ENCODE assay signal across 16 cellular contexts in the genomic region with DNA sequence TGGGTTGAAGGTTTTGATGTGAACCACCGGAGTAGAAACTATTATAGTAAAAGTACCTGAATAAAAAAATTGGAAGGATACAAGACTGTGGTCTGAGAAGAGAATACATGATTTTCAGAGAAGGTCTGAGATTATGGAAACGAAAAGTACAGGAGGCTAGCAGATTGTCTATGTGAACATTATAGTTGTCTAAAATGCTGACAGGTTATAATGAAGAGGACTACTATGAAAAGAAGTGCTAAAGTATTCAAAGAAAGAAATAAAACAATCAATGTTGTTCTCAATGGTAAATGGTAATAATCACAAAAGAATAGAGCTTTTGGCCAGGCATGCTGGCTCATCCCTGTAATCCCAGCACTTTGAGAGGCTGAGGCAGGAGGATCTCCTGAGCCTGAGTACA. TPM values are rescaled to one million over a fixed set of nuclear protein-coding genes. Genes with fewer than 3 reads are reported as not detected.
DNase-seq lines count a peak whose midpoint lies in the region; ATAC-seq and TF ChIP-seq lines count a peak whose summit lies in the region.
"Had no signal": no experiment of that assay in that cellular context is flagged by ENCODE, and none has a peak within 500 bp of the region (broad histone marks: within the 10 kb centered on the region; RNA-seq: fewer than 3 reads in every experiment).

No MANE protein-coding gene starts in this region.

- no peak for DNase-seq in MCF 10A (ENCODE audit: unreplicated experiment)
- no peak for DNase-seq in mammary epithelial cell
- DNase-seq in IMR-90 = no peak
- no peak for DNase-seq in effector memory CD8-positive, alpha-beta T cell
- DNase-seq in endothelial cell (ENCODE audit: low spot score) = no peak
- no peak for DNase-seq in WERI-Rb-1
- DNase-seq in upper lobe of left lung = no peak
- DNase-seq: BE2C; CD4-positive, alpha-beta memory T cell; COR-L47; DMS153; DMS79 treated with DMSO at 0.1 percent for 48 hours; EL; H9 had no signal

- TF ChIP-seq POLR2A in IMR-90 (IDR thresholded peaks at IDR 0.05; ENCODE audit: low read depth, low read length) = no peak
- TF ChIP-seq POLR2A in upper lobe of left lung (IDR thresholded peaks at IDR 0.05) = no peak

- no peak overlapping the region for H3K4me3 Mint-ChIP-seq in MCF 10A (ENCODE audit: unreplicated experiment)
- no peak overlapping the region for H3K4me3 Mint-ChIP-seq in effector memory CD8-positive, alpha-beta T cell
- no peak overlapping the region for H3K4me3 Mint-ChIP-seq in endothelial cell (ENCODE audit: unreplicated experiment)
- H3K4me3 Mint-ChIP-seq: CD4-positive, alpha-beta memory T cell; GM23338; H9 had no signal

- H4K91ac ChIP-seq in IMR-90 (ENCODE audit: insufficient read depth, low read depth, low read length) = no peak overlapping the region

- no peaks in the 10 kb centered on the region for H3K4me1 ChIP-seq in mammary epithelial cell (ENCODE audit: insufficient read depth, low read length)
- no peaks in the 10 kb centered on the region for H3K4me1 ChIP-seq in IMR-90 (ENCODE audit: control insufficient read depth, insufficient read depth, low read length)
- peaks cover 0 to 4% (median 0%) of the 10 kb centered on the region in 4 donors for H3K4me1 ChIP-seq in upper lobe of left lung
- H3K4me1 ChIP-seq: BE2C had no signal

- no peak overlapping the region for H3K23ac ChIP-seq in IMR-90 (ENCODE audit: low read depth, low read length)

- H2BK120ac ChIP-seq in IMR-90 (ENCODE audit: low read depth, low read length) = no peak overlapping the region

- POLR2A ChIA-PET in MCF 10A (lab: Yijun Ruan, JAX) (interaction anchor here (0.7 kb wide), 1 partner anchor 25 kb away, joined by 3 read pairs; no protein-coding TSS in a partner anchor), IMR-90 (lab: Charles Lee; ENCODE audit: unreplicated experiment) (interaction anchor here (0.6 kb wide), 1 partner anchor 451 kb away, joined by 4 read pairs; no protein-coding TSS in a partner anchor)

- H3K27ac Mint-ChIP-seq in MCF 10A (ENCODE audit: low read depth, unreplicated experiment) (peak overlapping the region; percentile 14), endothelial cell (ENCODE audit: unreplicated experiment) (no peak overlapping the region)
- H3K27ac Mint-ChIP-seq in effector memory CD8-positive, alpha-beta T cell = peak overlapping the region; percentile 41 to 83
- H3K27ac Mint-ChIP-seq: GM23338, H9 had no signal

- H3K27me3 ChIP-seq in mammary epithelial cell (ENCODE audit: insufficient read depth, low read length) = no peaks in the 10 kb centered on the region
- H3K27me3 ChIP-seq in IMR-90 (ENCODE audit: control insufficient read depth, insufficient read depth, low read length) = no peaks in the 10 kb centered on the region
- H3K27me3 ChIP-seq in WERI-Rb-1 (ENCODE audit: insufficient read depth, low read depth, severe bottlenecking) = no peaks in the 10 kb centered on the region
- no peaks in the 10 kb centered on the region for H3K27me3 ChIP-seq in upper lobe of left lung
- H3K27me3 ChIP-seq: BE2C had no signal

- no peaks in the 10 kb centered on the region for H4K20me1 ChIP-seq in mammary epithelial cell (ENCODE audit: insufficient read depth, low read length)
- H4K20me1 ChIP-seq in IMR-90 (ENCODE audit: insufficient read depth, low read length) = peaks cover 31% of the 10 kb centered on the region

- H3K4me3 ChIP-seq in mammary epithelial cell (replicated peaks in 1 of 3; ENCODE audit: insufficient read depth in 1 of 3, low read depth in 2 of 3, low read length in 3 of 3) (no peak overlapping the region), IMR-90 (ENCODE audit: insufficient read depth, low read depth, low read length) (no peak overlapping the region), WERI-Rb-1 (ENCODE audit: low read depth, low read length) (no peak overlapping the region), upper lobe of left lung (no peak overlapping the region)
- H3K4me3 ChIP-seq: GM23338 had no signal

- no peak overlapping the region for H2BK15ac ChIP-seq in IMR-90 (ENCODE audit: low read depth, low read length)

- H3K9me3 ChIP-seq in mammary epithelial cell (replicated peaks; ENCODE audit: insufficient read depth, low read length) (no peaks in the 10 kb centered on the region), IMR-90 (ENCODE audit: control insufficient read depth, insufficient read depth, low read length) (no peaks in the 10 kb centered on the region), WERI-Rb-1 (ENCODE audit: severe bottlenecking) (no peaks in the 10 kb centered on the region), upper lobe of left lung (no peaks in the 10 kb centered on the region)
- H3K9me3 ChIP-seq: BE2C had no signal

- peaks cover 10% of the 10 kb centered on the region for H3K4me1 Mint-ChIP-seq in MCF 10A (ENCODE audit: insufficient read depth, unreplicated experiment)
- peaks cover 14 to 33% of the 10 kb centered on the region in 2 donors for H3K4me1 Mint-ChIP-seq in effector memory CD8-positive, alpha-beta T cell (ENCODE audit: low read depth in 2 of 2)
- no peaks in the 10 kb centered on the region for H3K4me1 Mint-ChIP-seq in endothelial cell (ENCODE audit: unreplicated experiment)

- no peak overlapping the region for H3K14ac ChIP-seq in IMR-90 (replicated peaks; ENCODE audit: low read depth, low read length)

- TF ChIP-seq CTCF in MCF 10A (IDR thresholded peaks at IDR 0.05; ENCODE audit: unreplicated experiment) (no peak), mammary epithelial cell (conservative IDR thresholded peaks at IDR 0.05 in 1 of 2, IDR thresholded peaks at IDR 0.05 in 1 of 2; ENCODE audit: extremely low read depth in 1 of 2, insufficient read depth in 1 of 2, low read depth in 1 of 2, low read length in 2 of 2) (no peak), IMR-90 (conservative IDR thresholded peaks at IDR 0.05; ENCODE audit: low read depth, low read length) (no peak), endothelial cell (IDR thresholded peaks at IDR 0.05; ENCODE audit: unreplicated experiment) (no peak), WERI-Rb-1 (IDR thresholded peaks at IDR 0.05; ENCODE audit: low read depth, low read length) (no peak), upper lobe of left lung (IDR thresholded peaks at IDR 0.05) (no peak)

- H3K27ac ChIP-seq in mammary epithelial cell (ENCODE audit: insufficient read depth, low read depth, low read length) = no peak overlapping the region
- no peak overlapping the region for H3K27ac ChIP-seq in IMR-90 (ENCODE audit: insufficient read depth, low read length)
- no peak overlapping the region for H3K27ac ChIP-seq in WERI-Rb-1
- H3K27ac ChIP-seq in upper lobe of left lung = no peak overlapping the region
- H3K27ac ChIP-seq: C4-2B had no signal

- no peak overlapping the region for H2BK20ac ChIP-seq in IMR-90 (ENCODE audit: low read depth, low read length)

- WGBS in mammary epithelial cell (ENCODE audit: low coverage, missing lambda C conversion rate) = 98% methylated on average over 2 of the region's 2 CpGs
- whole genome bisulfite sequencing in IMR-90 (ENCODE audit: extremely low coverage in 2 of 2, insufficient read length in 1 of 2), 2 experiments = 100% methylated on average over 1 of the region's 2 CpGs; no CpG with 5 or more reads in 1 of the 2 experiments
- 89 to 95% methylated on average over 2 of the region's 2 CpGs for WGBS in upper lobe of left lung, 2 donors

- peaks cover 11 to 47% of the 10 kb centered on the region in 2 experiments for H3K79me1 ChIP-seq in IMR-90 (ENCODE audit: low read depth in 1 of 2, low read length in 2 of 2)

- H3K9me3 Mint-ChIP-seq in MCF 10A (ENCODE audit: unreplicated experiment) (no peaks in the 10 kb centered on the region), endothelial cell (ENCODE audit: unreplicated experiment) (no peaks in the 10 kb centered on the region)
- H3K9me3 Mint-ChIP-seq in effector memory CD8-positive, alpha-beta T cell = no peaks in the 10 kb centered on the region
- H3K9me3 Mint-ChIP-seq: CD4-positive, alpha-beta memory T cell; GM23338; H9 had no signal

- peaks cover 9% of the 10 kb centered on the region for H3K36me3 ChIP-seq in mammary epithelial cell (ENCODE audit: insufficient read depth, low read length)
- H3K36me3 ChIP-seq in IMR-90 (ENCODE audit: control insufficient read depth, insufficient read depth, low read length) = peaks cover 7% of the 10 kb centered on the region; the same call in 1 of the 2 replicates
- no peaks in the 10 kb centered on the region for H3K36me3 ChIP-seq in WERI-Rb-1
- peaks cover 0 to 12% (median 2%) of the 10 kb centered on the region in 4 donors for H3K36me3 ChIP-seq in upper lobe of left lung

- ATAC-seq in IMR-90 (ENCODE audit: low read depth) (no peak), upper lobe of left lung (ENCODE audit: low FRiP score in 2 of 2) (no peak)
- no peak for ATAC-seq in effector memory CD8-positive, alpha-beta T cell (replicated peaks)
- ATAC-seq: GM23338 had no signal

- H3K56ac ChIP-seq in IMR-90 (ENCODE audit: extremely low read depth, insufficient read depth, low read length) = no peak overlapping the region

- H2AK9ac ChIP-seq in IMR-90 (replicated peaks; ENCODE audit: low read depth, low read length, poor library complexity) = no peak overlapping the region

- TF ChIP-seq EP300 in upper lobe of left lung (IDR thresholded peaks at IDR 0.05) = no peak

- no peak for TF ChIP-seq RAD21 in IMR-90 (IDR thresholded peaks at IDR 0.05; ENCODE audit: low read length)

- H2AK5ac ChIP-seq in IMR-90 (ENCODE audit: low read depth, low read length) = no peak overlapping the region

- H3K4me2 ChIP-seq in mammary epithelial cell (ENCODE audit: insufficient read depth, low read depth, low read length) (no peak overlapping the region), IMR-90 (ENCODE audit: low read depth, low read length) (no peak overlapping the region)
- H3K4me2 ChIP-seq: GM23338 had no signal

- peaks cover 2% of the 10 kb centered on the region; the same call in 1 of the 2 replicates for H3K9me1 ChIP-seq in IMR-90 (ENCODE audit: insufficient read depth, low read length)

- no peak overlapping the region for H4K5ac ChIP-seq in IMR-90 (ENCODE audit: low read depth, low read length)

- dilution Hi-C loops in mammary epithelial cell (cut with HindIII; ENCODE audit: low sequenced_read_pairs) (no loop called here), IMR-90 (cut with HindIII; ENCODE audit: low sequenced_read_pairs, unreplicated experiment) (no loop called here)

- H3K27me3 Mint-ChIP-seq in MCF 10A (ENCODE audit: insufficient read depth, unreplicated experiment) = no peaks in the 10 kb centered on the region
- no peaks in the 10 kb centered on the region for H3K27me3 Mint-ChIP-seq in effector memory CD8-positive, alpha-beta T cell
- peaks cover 2% of the 10 kb centered on the region for H3K27me3 Mint-ChIP-seq in endothelial cell (ENCODE audit: unreplicated experiment)
- H3K27me3 Mint-ChIP-seq: CD4-positive, alpha-beta memory T cell had no signal

- H3K36me3 Mint-ChIP-seq in MCF 10A (ENCODE audit: insufficient read depth, unreplicated experiment) = peaks cover 59% of the 10 kb centered on the region
- peaks cover 31% of the 10 kb centered on the region for H3K36me3 Mint-ChIP-seq in effector memory CD8-positive, alpha-beta T cell (ENCODE audit: insufficient read depth)
- H3K36me3 Mint-ChIP-seq in endothelial cell (ENCODE audit: low read depth, unreplicated experiment) = peaks cover 15% of the 10 kb centered on the region

- H2AFZ ChIP-seq in mammary epithelial cell (ENCODE audit: low read depth, low read length) = no peak overlapping the region
- no peak overlapping the region for H2AFZ ChIP-seq in IMR-90 (replicated peaks; ENCODE audit: low read length, poor library complexity)
- H2AFZ ChIP-seq: GM23338 had no signal

- in situ Hi-C loops in mammary epithelial cell (cut with MboI; ENCODE audit: low sequenced_read_pairs in 2 of 2) = no loop called here
- in situ Hi-C loops in IMR-90 (cut with MboI; ENCODE audit: low sequenced_read_pairs) = no loop called here

- intact Hi-C loops in MCF 10A (cut with micrococcal nuclease) (no loop called here), mammary epithelial cell (cut with micrococcal nuclease) (no loop called here), IMR-90 (cut with micrococcal nuclease) (no loop called here)

- no peak overlapping the region for H2BK5ac ChIP-seq in IMR-90 (ENCODE audit: low read depth, low read length, poor library complexity, severe bottlenecking)

- no peak overlapping the region for H3K18ac ChIP-seq in IMR-90 (ENCODE audit: low read depth, low read length)

- BruUV-seq in MCF 10A (replicated peaks; lab: Mats Ljungman, UMichigan) (no TSS peak), mammary epithelial cell (replicated peaks; lab: Mats Ljungman, UMichigan) (no TSS peak), IMR-90 (replicated peaks; lab: Mats Ljungman, UMichigan) (no TSS peak)

- H4K8ac ChIP-seq in IMR-90 (ENCODE audit: low read depth in 2 of 2, low read length in 2 of 2) = no peak overlapping the region

- peaks cover 67% of the 10 kb centered on the region for H3K79me2 ChIP-seq in mammary epithelial cell (ENCODE audit: insufficient read depth, low read length)

- H3K4ac ChIP-seq in IMR-90 (ENCODE audit: low read depth, low read length) = no peak overlapping the region

- CTCF ChIA-PET in MCF 10A (lab: Yijun Ruan, JAX) = interaction anchor here (0.6 kb wide), 1 partner anchor 47 kb away, joined by 3 read pairs; no protein-coding TSS in a partner anchor
- CTCF ChIA-PET in mammary epithelial cell (lab: Charles Lee; ENCODE audit: low non-redundant PET) = no interaction called here
- CTCF ChIA-PET in IMR-90 (lab: Yijun Ruan, JAX) = no interaction called here

- H3K9ac ChIP-seq in mammary epithelial cell (ENCODE audit: insufficient read depth, low read length) = no peak overlapping the region
- no peak overlapping the region for H3K9ac ChIP-seq in IMR-90 (ENCODE audit: low read depth, low read length)

RNA-seq across cellular contexts. Expression of a gene that starts 34.0 kb away (rescaled TPM):
- 170 and 172 TPM in 2 replicates for total RNA-seq in MCF 10A (2022)
- total RNA-seq in mammary epithelial cell = 100 to 1,000 TPM; 189 to 218 TPM
- 127 TPM for polyA plus RNA-seq in mammary epithelial cell
- 233 TPM for polyA minus RNA-seq in mammary epithelial cell
- 81.0 and 120 TPM in 2 replicates for total RNA-seq in IMR-90 (2012; rRNA removed)
- 57.9 and 65.5 TPM in 2 replicates for polyA plus RNA-seq in IMR-90 (2012; rRNA removed)
- polyA plus RNA-seq in IMR-90 (2012; cell fraction: cytosol; rRNA removed) = 71.4 and 74.7 TPM in 2 replicates
- 35.9 and 46.7 TPM in 2 replicates for polyA plus RNA-seq in IMR-90 (2012; cell fraction: nucleus; rRNA removed; ENCODE audit: low replicate concordance)
- total RNA-seq in endothelial cell (ENCODE audit: unreplicated experiment) = 125 TPM
- 100 to 1,000 TPM in 5 of 6 donors, 10 to 100 TPM in 1; 63.9 to 161 (median 136) TPM for total RNA-seq in upper lobe of left lung
